1 cellular context compared by ENCODE assay signal in the genomic region with DNA sequence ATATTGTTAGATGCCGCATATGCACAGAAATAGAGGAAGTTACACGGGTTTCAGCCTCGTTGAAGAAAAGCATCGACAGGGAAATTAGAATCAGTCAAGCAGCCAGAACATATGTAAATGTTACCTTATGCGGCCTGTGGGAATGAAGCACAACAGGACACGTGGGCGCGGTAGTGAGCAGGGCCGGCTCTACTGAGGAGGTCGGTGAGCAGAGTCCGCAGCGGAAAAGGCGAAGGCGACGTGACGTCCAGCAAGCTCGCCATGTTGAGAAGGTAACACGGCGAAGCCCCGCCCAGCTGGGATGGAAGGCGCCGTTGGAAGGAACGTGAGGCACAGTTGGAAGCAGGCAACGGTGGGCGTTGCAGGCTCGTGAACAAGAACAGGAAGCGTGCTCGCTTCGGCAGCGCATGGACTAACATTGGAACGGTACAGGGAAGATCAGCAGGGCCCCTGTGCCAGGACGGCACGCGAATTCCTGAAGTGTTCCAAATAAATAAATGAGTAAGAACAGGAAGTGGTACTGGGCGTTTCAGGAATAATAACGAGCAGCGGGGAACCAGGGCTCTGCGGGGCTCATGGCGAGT.
A peak's percentile ranks its signal among the peaks of the same experiment; 100 is the strongest.
TF ChIP-seq lines count a peak whose summit lies in the region.

No MANE protein-coding gene starts in this region.

TF ChIP-seq in K562, 482 proteins besides CTCF, POLR2A, EP300 and RAD21 (continued from another document and continues in another):
- no peak for TF ChIP-seq E2F8 (IDR thresholded peaks at IDR 0.05; ENCODE audit: low read depth, partially characterized antibody)
- no peak for TF ChIP-seq SP2 (IDR thresholded peaks at IDR 0.05; ENCODE audit: extremely low read depth, low read depth, low read length, poor library complexity, severe bottlenecking)
- TF ChIP-seq ZNF133 (CRISPR knock-in tag; IDR thresholded peaks at IDR 0.05), result no peak
- TF ChIP-seq CC2D1A (IDR thresholded peaks at IDR 0.05), result no peak
- peak; percentile 83 for TF ChIP-seq PML (IDR thresholded peaks at IDR 0.05; ENCODE audit: low read length)
- TF ChIP-seq MTA3 (IDR thresholded peaks at IDR 0.05; ENCODE audit: borderline replicate concordance), result peak; percentile 80
- TF ChIP-seq, protein P1, sequence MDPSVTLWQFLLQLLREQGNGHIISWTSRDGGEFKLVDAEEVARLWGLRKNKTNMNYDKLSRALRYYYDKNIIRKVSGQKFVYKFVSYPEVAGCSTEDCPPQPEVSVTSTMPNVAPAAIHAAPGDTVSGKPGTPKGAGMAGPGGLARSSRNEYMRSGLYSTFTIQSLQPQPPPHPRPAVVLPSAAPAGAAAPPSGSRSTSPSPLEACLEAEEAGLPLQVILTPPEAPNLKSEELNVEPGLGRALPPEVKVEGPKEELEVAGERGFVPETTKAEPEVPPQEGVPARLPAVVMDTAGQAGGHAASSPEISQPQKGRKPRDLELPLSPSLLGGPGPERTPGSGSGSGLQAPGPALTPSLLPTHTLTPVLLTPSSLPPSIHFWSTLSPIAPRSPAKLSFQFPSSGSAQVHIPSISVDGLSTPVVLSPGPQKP (CRISPR knock-in tag; IDR thresholded peaks at IDR 0.05), result no peak
- TF ChIP-seq MED1 (CRISPR knock-in tag; IDR thresholded peaks at IDR 0.05; ENCODE audit: borderline replicate concordance), result no peak
- TF ChIP-seq MLLT1 (IDR thresholded peaks at IDR 0.05), result no peak
- TF ChIP-seq, protein P2, sequence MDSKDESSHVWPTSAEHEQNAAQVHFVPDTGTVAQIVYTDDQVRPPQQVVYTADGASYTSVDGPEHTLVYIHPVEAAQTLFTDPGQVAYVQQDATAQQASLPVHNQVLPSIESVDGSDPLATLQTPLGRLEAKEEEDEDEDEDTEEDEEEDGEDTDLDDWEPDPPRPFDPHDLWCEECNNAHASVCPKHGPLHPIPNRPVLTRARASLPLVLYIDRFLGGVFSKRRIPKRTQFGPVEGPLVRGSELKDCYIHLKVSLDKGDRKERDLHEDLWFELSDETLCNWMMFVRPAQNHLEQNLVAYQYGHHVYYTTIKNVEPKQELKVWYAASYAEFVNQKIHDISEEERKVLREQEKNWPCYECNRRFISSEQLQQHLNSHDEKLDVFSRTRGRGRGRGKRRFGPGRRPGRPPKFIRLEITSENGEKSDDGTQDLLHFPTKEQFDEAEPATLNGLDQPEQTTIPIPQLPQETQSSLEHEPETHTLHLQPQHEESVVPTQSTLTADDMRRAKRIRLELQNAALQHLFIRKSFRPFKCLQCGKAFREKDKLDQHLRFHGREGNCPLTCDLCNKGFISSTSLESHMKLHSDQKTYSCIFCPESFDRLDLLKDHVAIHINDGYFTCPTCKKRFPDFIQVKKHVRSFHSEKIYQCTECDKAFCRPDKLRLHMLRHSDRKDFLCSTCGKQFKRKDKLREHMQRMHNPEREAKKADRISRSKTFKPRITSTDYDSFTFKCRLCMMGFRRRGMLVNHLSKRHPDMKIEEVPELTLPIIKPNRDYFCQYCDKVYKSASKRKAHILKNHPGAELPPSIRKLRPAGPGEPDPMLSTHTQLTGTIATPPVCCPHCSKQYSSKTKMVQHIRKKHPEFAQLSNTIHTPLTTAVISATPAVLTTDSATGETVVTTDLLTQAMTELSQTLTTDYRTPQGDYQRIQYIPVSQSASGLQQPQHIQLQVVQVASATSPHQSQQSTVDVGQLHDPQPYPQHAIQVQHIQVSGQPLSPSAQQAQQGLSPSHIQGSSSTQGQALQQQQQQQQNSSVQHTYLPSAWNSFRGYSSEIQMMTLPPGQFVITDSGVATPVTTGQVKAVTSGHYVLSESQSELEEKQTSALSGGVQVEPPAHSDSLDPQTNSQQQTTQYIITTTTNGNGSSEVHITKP (IDR thresholded peaks at IDR 0.05; ENCODE audit: partially characterized antibody), result no peak
- no peak for TF ChIP-seq ZNF75A (CRISPR knock-in tag; IDR thresholded peaks at IDR 0.05)
- no peak for TF ChIP-seq ZNF274 (IDR thresholded peaks at IDR 0.05; ENCODE audit: borderline replicate concordance, low read depth, low read length)
- TF ChIP-seq ZNF778 (CRISPR knock-in tag; IDR thresholded peaks at IDR 0.05), result no peak
- TF ChIP-seq ARID2 (IDR thresholded peaks at IDR 0.05), result no peak
- TF ChIP-seq NEUROD1 (IDR thresholded peaks at IDR 0.05; ENCODE audit: borderline replicate concordance, low read depth, low read length, partially characterized antibody), result no peak
- TF ChIP-seq TOE1 (IDR thresholded peaks at IDR 0.05; ENCODE audit: borderline replicate concordance), result no peak; the same call in 1 of the 2 replicates
- TF ChIP-seq TOE1 (CRISPR knock-in tag; IDR thresholded peaks at IDR 0.05; ENCODE audit: borderline replicate concordance, low read depth), result no peak
- TF ChIP-seq CCNT2 (IDR thresholded peaks at IDR 0.05; ENCODE audit: borderline replicate concordance, extremely low read depth, insufficient read length, low read depth, low read length), result no peak
- TF ChIP-seq EGR1 (conservative IDR thresholded peaks at IDR 0.05), result peak; percentile 64
- TF ChIP-seq SUPT5H (IDR thresholded peaks at IDR 0.05), result peak; percentile 91
- TF ChIP-seq SAFB (IDR thresholded peaks at IDR 0.05; ENCODE audit: borderline replicate concordance, low read depth, low read length), result no peak
- peak; percentile 63 for TF ChIP-seq JUND (IDR thresholded peaks at IDR 0.05; ENCODE audit: borderline replicate concordance, low read depth, low read length)
- TF ChIP-seq JUND (tag; IDR thresholded peaks at IDR 0.05; ENCODE audit: borderline replicate concordance, low read depth, low read length), result peak; percentile 25; the same call in 2 of the 3 replicates
- peak; percentile 54; the same call in 1 of the 2 replicates for TF ChIP-seq FOSL1 (tag; conservative IDR thresholded peaks at IDR 0.05)
- TF ChIP-seq POU5F1 (IDR thresholded peaks at IDR 0.05; ENCODE audit: borderline replicate concordance, low read depth, low read length, partially characterized antibody), result no peak
- TF ChIP-seq STAG1 (CRISPR knock-in tag; IDR thresholded peaks at IDR 0.05; ENCODE audit: borderline replicate concordance), result no peak
- peak in 1 of 2 experiments; percentile 60; a peak in 2 of 4 replicates for TF ChIP-seq MAZ (CRISPR knock-in tag; conservative IDR thresholded peaks at IDR 0.05 in 1 of 2, IDR thresholded peaks at IDR 0.05 in 1 of 2)
- TF ChIP-seq ZNF24 (IDR thresholded peaks at IDR 0.05), result no peak
- TF ChIP-seq, protein P3, sequence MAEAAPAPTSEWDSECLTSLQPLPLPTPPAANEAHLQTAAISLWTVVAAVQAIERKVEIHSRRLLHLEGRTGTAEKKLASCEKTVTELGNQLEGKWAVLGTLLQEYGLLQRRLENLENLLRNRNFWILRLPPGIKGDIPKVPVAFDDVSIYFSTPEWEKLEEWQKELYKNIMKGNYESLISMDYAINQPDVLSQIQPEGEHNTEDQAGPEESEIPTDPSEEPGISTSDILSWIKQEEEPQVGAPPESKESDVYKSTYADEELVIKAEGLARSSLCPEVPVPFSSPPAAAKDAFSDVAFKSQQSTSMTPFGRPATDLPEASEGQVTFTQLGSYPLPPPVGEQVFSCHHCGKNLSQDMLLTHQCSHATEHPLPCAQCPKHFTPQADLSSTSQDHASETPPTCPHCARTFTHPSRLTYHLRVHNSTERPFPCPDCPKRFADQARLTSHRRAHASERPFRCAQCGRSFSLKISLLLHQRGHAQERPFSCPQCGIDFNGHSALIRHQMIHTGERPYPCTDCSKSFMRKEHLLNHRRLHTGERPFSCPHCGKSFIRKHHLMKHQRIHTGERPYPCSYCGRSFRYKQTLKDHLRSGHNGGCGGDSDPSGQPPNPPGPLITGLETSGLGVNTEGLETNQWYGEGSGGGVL (CRISPR knock-in tag; IDR thresholded peaks at IDR 0.05), result no peak
- peak; percentile 54 for TF ChIP-seq ZNF431 (CRISPR knock-in tag; IDR thresholded peaks at IDR 0.05)
- TF ChIP-seq HDAC8 (tag; IDR thresholded peaks at IDR 0.05), result no peak
- peak; percentile 69 for TF ChIP-seq ETV1 (tag; conservative IDR thresholded peaks at IDR 0.05; ENCODE audit: low read depth)
- TF ChIP-seq SREBF2 (CRISPR knock-in tag; IDR thresholded peaks at IDR 0.05), result no peak
- TF ChIP-seq ID3 (CRISPR knock-in tag; IDR thresholded peaks at IDR 0.05), result no peak
- no peak for TF ChIP-seq ID3 (tag; IDR thresholded peaks at IDR 0.05)
- no peak; the same call in 1 of the 2 replicates for TF ChIP-seq HDAC2 (IDR thresholded peaks at IDR 0.05)
- TF ChIP-seq ZNF740 (CRISPR knock-in tag; IDR thresholded peaks at IDR 0.05), result no peak
- TF ChIP-seq ZNF740 (tag; IDR thresholded peaks at IDR 0.05), result no peak
- TF ChIP-seq DNMT1 (IDR thresholded peaks at IDR 0.05), result no peak
- TF ChIP-seq E2F1 (CRISPR knock-in tag; IDR thresholded peaks at IDR 0.05), result peak; percentile 37; the same call in 1 of the 2 replicates
- TF ChIP-seq, protein P4, sequence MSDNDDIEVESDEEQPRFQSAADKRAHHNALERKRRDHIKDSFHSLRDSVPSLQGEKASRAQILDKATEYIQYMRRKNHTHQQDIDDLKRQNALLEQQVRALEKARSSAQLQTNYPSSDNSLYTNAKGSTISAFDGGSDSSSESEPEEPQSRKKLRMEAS (CRISPR knock-in tag; IDR thresholded peaks at IDR 0.05), result peak; percentile 92
- no peak for TF ChIP-seq ZFP91 (CRISPR knock-in tag; IDR thresholded peaks at IDR 0.05)
- TF ChIP-seq E2F3 (CRISPR knock-in tag; IDR thresholded peaks at IDR 0.05), result no peak
- no peak; the same call in 1 of the 2 replicates for TF ChIP-seq NFE2 (IDR thresholded peaks at IDR 0.05; ENCODE audit: low read depth)
